In genomic region chr12:62714409-62715075, GRCh38 we compare ENCODE assay signal across 1 cellular context.
TF ChIP-seq lines count a peak whose summit lies in the region.

No MANE protein-coding gene starts in this region.

TF ChIP-seq in WTC11, 78 proteins besides CTCF, POLR2A, EP300 and RAD21 (continued from another document):
- TF ChIP-seq, protein P1, sequence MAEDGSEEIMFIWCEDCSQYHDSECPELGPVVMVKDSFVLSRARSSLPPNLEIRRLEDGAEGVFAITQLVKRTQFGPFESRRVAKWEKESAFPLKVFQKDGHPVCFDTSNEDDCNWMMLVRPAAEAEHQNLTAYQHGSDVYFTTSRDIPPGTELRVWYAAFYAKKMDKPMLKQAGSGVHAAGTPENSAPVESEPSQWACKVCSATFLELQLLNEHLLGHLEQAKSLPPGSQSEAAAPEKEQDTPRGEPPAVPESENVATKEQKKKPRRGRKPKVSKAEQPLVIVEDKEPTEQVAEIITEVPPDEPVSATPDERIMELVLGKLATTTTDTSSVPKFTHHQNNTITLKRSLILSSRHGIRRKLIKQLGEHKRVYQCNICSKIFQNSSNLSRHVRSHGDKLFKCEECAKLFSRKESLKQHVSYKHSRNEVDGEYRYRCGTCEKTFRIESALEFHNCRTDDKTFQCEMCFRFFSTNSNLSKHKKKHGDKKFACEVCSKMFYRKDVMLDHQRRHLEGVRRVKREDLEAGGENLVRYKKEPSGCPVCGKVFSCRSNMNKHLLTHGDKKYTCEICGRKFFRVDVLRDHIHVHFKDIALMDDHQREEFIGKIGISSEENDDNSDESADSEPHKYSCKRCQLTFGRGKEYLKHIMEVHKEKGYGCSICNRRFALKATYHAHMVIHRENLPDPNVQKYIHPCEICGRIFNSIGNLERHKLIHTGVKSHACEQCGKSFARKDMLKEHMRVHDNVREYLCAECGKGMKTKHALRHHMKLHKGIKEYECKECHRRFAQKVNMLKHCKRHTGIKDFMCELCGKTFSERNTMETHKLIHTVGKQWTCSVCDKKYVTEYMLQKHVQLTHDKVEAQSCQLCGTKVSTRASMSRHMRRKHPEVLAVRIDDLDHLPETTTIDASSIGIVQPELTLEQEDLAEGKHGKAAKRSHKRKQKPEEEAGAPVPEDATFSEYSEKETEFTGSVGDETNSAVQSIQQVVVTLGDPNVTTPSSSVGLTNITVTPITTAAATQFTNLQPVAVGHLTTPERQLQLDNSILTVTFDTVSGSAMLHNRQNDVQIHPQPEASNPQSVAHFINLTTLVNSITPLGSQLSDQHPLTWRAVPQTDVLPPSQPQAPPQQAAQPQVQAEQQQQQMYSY (CRISPR knock-in tag; IDR thresholded peaks at IDR 0.05), result no peak
- TF ChIP-seq CREM (CRISPR knock-in tag; IDR thresholded peaks at IDR 0.05), result no peak
- TF ChIP-seq RORB (CRISPR knock-in tag; IDR thresholded peaks at IDR 0.05), result no peak
- TF ChIP-seq NFE2L1 (CRISPR knock-in tag; IDR thresholded peaks at IDR 0.05), result no peak
